Comparison of ENCODE assay signal across 8 cellular contexts in genomic region chr6:30554962-30555361, GRCh38. TPM values are rescaled to one million over a fixed set of nuclear protein-coding genes. Genes with fewer than 3 reads are reported as not detected.
DNase-seq lines count a peak whose midpoint lies in the region; ATAC-seq and TF ChIP-seq lines count a peak whose summit lies in the region.

No MANE protein-coding gene starts in this region.

- H3K27ac ChIP-seq in gastrocnemius medialis: peak overlapping the region; percentile 91 to 99 (median 95)

- no peak for ATAC-seq in gastrocnemius medialis
- ATAC-seq in GM19452 (IDR thresholded peaks at IDR 0.05; ENCODE audit: unreplicated experiment): no peak
- ATAC-seq in GM19328 (IDR thresholded peaks at IDR 0.05; ENCODE audit: unreplicated experiment): no peak

- TF ChIP-seq CTCF in GM12865 (IDR thresholded peaks at IDR 0.05; ENCODE audit: insufficient read depth, low read depth, low read length, missing control alignments) (no peak), WI38 (IDR thresholded peaks at IDR 0.05; ENCODE audit: low read depth, low read length) (no peak), fibroblast of villous mesenchyme (IDR thresholded peaks at IDR 0.05; ENCODE audit: insufficient read depth, low read depth, low read length) (no peak), gastrocnemius medialis (IDR thresholded peaks at IDR 0.05 in 4 of 5, conservative IDR thresholded peaks at IDR 0.05 in 1 of 5) (no peak)

- intact Hi-C loops in gastrocnemius medialis (cut with DNase I; ENCODE audit: low total_unique reads): loop anchor here (10.0 kb wide), 1 partner anchor 1400 kb away; the partner anchor contains the start of genes NELFE and SKIC2

- H3K36me3 ChIP-seq in gastrocnemius medialis: peaks cover 3 to 28% of the 10 kb centered on the region in 2 donors

- TF ChIP-seq POLR2A in gastrocnemius medialis (IDR thresholded peaks at IDR 0.05): no peak

- DNase-seq in GM12865 (ENCODE audit: low read depth): no peak
- no peak for DNase-seq in fibroblast of villous mesenchyme (ENCODE audit: low read depth)
- no peak for DNase-seq in gastrocnemius medialis
- DNase-seq in SIG-M5 treated with dmso at 0.1 percent for 504 hours (lab: John Stamatoyannopoulos, UW; ENCODE audit: unreplicated experiment): no peak
- no peak for DNase-seq in stimulated activated CD4-positive, alpha-beta T cell treated with anti-CD3 and anti-CD28 coated beads, Interleukin-2, amount 100 ng/mL, for 24 hours

- no peaks in the 10 kb centered on the region for H3K9me3 ChIP-seq in gastrocnemius medialis

- H3K4me1 ChIP-seq in gastrocnemius medialis: peaks cover 11 to 18% of the 10 kb centered on the region in 2 donors

- H3K4me3 ChIP-seq in GM12865 (ENCODE audit: low read depth, low read length) (peak overlapping the region; percentile 100), WI38 (ENCODE audit: low read depth, low read length) (peak overlapping the region; percentile 98), fibroblast of villous mesenchyme (ENCODE audit: low read depth, low read length) (peak overlapping the region; percentile 100), gastrocnemius medialis (peak overlapping the region; percentile 87 to 99 (median 96))

- no peaks in the 10 kb centered on the region for H3K27me3 ChIP-seq in gastrocnemius medialis

- in situ Hi-C loops in gastrocnemius medialis (cut with MboI; ENCODE audit: low sequenced_read_pairs in 4 of 4): no loop called here

RNA-seq across cellular contexts. Expression of gene GNL1, which starts 1.3 kb away (rescaled TPM):
- 50.3 and 52.7 TPM in 2 replicates for total RNA-seq in fibroblast of villous mesenchyme
- total RNA-seq in gastrocnemius medialis: 10 to 100 TPM; 13.2 to 16.0 (median 14.9) TPM

RNA-seq across cellular contexts. Expression of gene PRR3, which starts 2.1 kb away (rescaled TPM):
- total RNA-seq in fibroblast of villous mesenchyme (5.8 and 6.0 TPM in 2 replicates), gastrocnemius medialis (1 to 10 TPM in 3 of 4 donors, under 1 TPM in 1; 0.75 to 1.6 (median 1.3) TPM)

RNA-seq across cellular contexts. Expression of gene ABCF1, which starts 16.3 kb away (rescaled TPM):
- total RNA-seq in fibroblast of villous mesenchyme: 30.9 and 37.6 TPM in 2 replicates
- total RNA-seq in gastrocnemius medialis: 100 to 1,000 TPM in 3 of 4 donors, 10 to 100 TPM in 1; 55.8 to 122 (median 111) TPM
